In the genomic region with DNA sequence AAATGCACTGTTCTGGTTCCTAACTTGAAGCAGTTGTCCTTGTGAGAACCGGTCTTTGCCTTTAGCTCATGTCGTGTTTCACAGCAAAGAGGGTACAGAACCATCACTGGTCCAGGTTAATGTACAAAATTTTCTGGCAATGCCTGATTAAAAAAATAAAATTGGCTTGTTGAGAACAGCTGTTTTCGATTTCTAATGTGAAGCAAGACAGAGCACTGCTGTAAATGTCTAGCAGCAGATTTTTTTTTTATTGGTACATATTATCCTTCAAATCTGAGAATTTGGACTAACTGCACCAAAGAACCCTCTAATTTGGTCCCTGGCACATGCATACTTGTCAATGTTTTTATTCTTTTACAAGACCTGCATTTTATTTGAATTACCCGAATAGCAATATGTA, we compare ENCODE assay signal across 18 cellular contexts.
DNase-seq lines count a peak whose midpoint lies in the region; ATAC-seq, FAIRE-seq and TF ChIP-seq lines count a peak whose summit lies in the region.
"Had no signal": no experiment of that assay in that cellular context is flagged by ENCODE, and none has a peak within 500 bp of the region (broad histone marks: within the 10 kb centered on the region; RNA-seq: fewer than 3 reads in every experiment).

No MANE protein-coding gene starts in this region.

- peak overlapping the region; percentile 50 to 94 (median 68) for H3K27ac Mint-ChIP-seq in CD4-positive, CD25-positive, alpha-beta regulatory T cell
- peak overlapping the region; percentile 12 for H3K27ac Mint-ChIP-seq in activated B cell treated with CpG ODN at 0.5 μM for 24 hours

- no peak for FAIRE-seq in HTR-8/SVneo (lab: Jason Lieb, UNC)
- FAIRE-seq: D721Med, islet of Langerhans had no signal

- peaks cover 40 to 49% (median 42%) of the 10 kb centered on the region in 4 donors for H3K4me1 Mint-ChIP-seq in CD4-positive, CD25-positive, alpha-beta regulatory T cell
- peaks cover 21% of the 10 kb centered on the region for H3K4me1 Mint-ChIP-seq in activated B cell treated with CpG ODN at 0.5 μM for 24 hours

- POLR2A ChIA-PET in activated B cell treated with CpG ODN at 0.5 μM for 24 hours (lab: Charles Lee), result interaction anchor here (0.7 kb wide), 1 partner anchor 103 kb away, joined by 4 read pairs; a partner anchor contains a TSS

- peak overlapping the region; percentile 8 to 44 (median 20) for H3K4me3 Mint-ChIP-seq in CD4-positive, CD25-positive, alpha-beta regulatory T cell
- H3K4me3 Mint-ChIP-seq in activated B cell treated with CpG ODN at 0.5 μM for 24 hours, result no peak overlapping the region

- peaks cover 22% of the 10 kb centered on the region for H3K36me3 ChIP-seq in CD4-positive, CD25-positive, alpha-beta regulatory T cell (ENCODE audit: control insufficient read depth, insufficient read depth, low read length)

- no peak overlapping the region for H3K4me3 ChIP-seq in AG09309 (ENCODE audit: control insufficient read depth, low read depth, low read length)
- peak overlapping the region; percentile 65 for H3K4me3 ChIP-seq in CD4-positive, CD25-positive, alpha-beta regulatory T cell (ENCODE audit: low read depth, low read length)

- no peaks in the 10 kb centered on the region for H3K27me3 ChIP-seq in CD4-positive, CD25-positive, alpha-beta regulatory T cell (ENCODE audit: control insufficient read depth, insufficient read depth, low read length)

- DNase-seq in AG09309 (ENCODE audit: low read depth) (peak; percentile 8), activated B cell treated with CpG ODN at 0.5 μM for 24 hours (no peak), fibroblast of gingiva (ENCODE audit: low read depth) (peak; percentile 47), A172 (ENCODE audit: low spot score) (no peak), HTR-8/SVneo (ENCODE audit: insufficient read length, low spot score) (no peak)
- no peak for DNase-seq in CD4-positive, CD25-positive, alpha-beta regulatory T cell
- DNase-seq: amygdala; caudate nucleus; GF-D8; head of caudate nucleus; NCI-H1105 treated with DMSO at 0.1 percent for 48 hours; NCI-H2107; NCI-H524 treated with DMSO at 0.1 percent for 48 hours; stimulated activated CD4-positive, alpha-beta T cell treated with anti-CD3 and anti-CD28 coated beads, Interleukin-2, amount 100 ng/mL, for 48 hours had no signal

- CTCF ChIA-PET in activated B cell treated with CpG ODN at 0.5 μM for 24 hours (lab: Charles Lee), result no interaction called here

- ATAC-seq in CD4-positive, CD25-positive, alpha-beta regulatory T cell (ENCODE audit: low read depth in 2 of 2), result peak in 1 of 2 donors; percentile 12
- ATAC-seq in activated B cell treated with CpG ODN at 0.5 μM for 24 hours (ENCODE audit: low read depth), result no peak
- ATAC-seq in GM19351 (IDR thresholded peaks at IDR 0.05; ENCODE audit: unreplicated experiment), result no peak
- ATAC-seq: esophagus mucosa had no signal

- peaks cover 16% of the 10 kb centered on the region for H3K36me3 Mint-ChIP-seq in CD4-positive, CD25-positive, alpha-beta regulatory T cell
- H3K36me3 Mint-ChIP-seq in activated B cell treated with CpG ODN at 0.5 μM for 24 hours (ENCODE audit: low read depth), result peaks cover 41% of the 10 kb centered on the region

- no peaks in the 10 kb centered on the region for H3K9me3 Mint-ChIP-seq in CD4-positive, CD25-positive, alpha-beta regulatory T cell
- H3K9me3 Mint-ChIP-seq in activated B cell treated with CpG ODN at 0.5 μM for 24 hours, result no peaks in the 10 kb centered on the region

- TF ChIP-seq CTCF in AG09309 (IDR thresholded peaks at IDR 0.05; ENCODE audit: control insufficient read depth, insufficient read depth, low read depth, low read length, missing control alignments) (no peak), activated B cell treated with CpG ODN at 0.5 μM for 24 hours (IDR thresholded peaks at IDR 0.05) (no peak)

- H3K27ac ChIP-seq in CD4-positive, CD25-positive, alpha-beta regulatory T cell (ENCODE audit: insufficient read depth, low read length, poor library complexity, severe bottlenecking), result peak overlapping the region; percentile 49

- no peaks in the 10 kb centered on the region for H3K9me3 ChIP-seq in CD4-positive, CD25-positive, alpha-beta regulatory T cell (ENCODE audit: control insufficient read depth in 2 of 2, low read length in 2 of 2)

- intact Hi-C loops in activated B cell treated with CpG ODN at 0.5 μM for 24 hours (cut with micrococcal nuclease), result no loop called here

- H3K4me1 ChIP-seq in CD4-positive, CD25-positive, alpha-beta regulatory T cell (ENCODE audit: control insufficient read depth, insufficient read depth, low read length, poor library complexity, severe bottlenecking), result peaks cover 22% of the 10 kb centered on the region

- H3K27me3 Mint-ChIP-seq in CD4-positive, CD25-positive, alpha-beta regulatory T cell, result no peaks in the 10 kb centered on the region
- no peaks in the 10 kb centered on the region for H3K27me3 Mint-ChIP-seq in activated B cell treated with CpG ODN at 0.5 μM for 24 hours

Comparison
In these comparisons a context has a peak if more than half of its experiments do, and no peak if none do; other contexts are left out.
1. DNase-seq: peak in AG09309 (single experiment) and fibroblast of gingiva (single experiment); none in CD4-positive, CD25-positive, alpha-beta regulatory T cell (0 of 3), activated B cell treated with CpG ODN at 0.5 μM for 24 hours (single experiment), A172 (single experiment) and HTR-8/SVneo (single experiment).